ENCODE assay signal across 1 cellular context in genomic region chr14:22099942-22100763, GRCh38.
TF ChIP-seq lines count a peak whose summit lies in the region.

No MANE protein-coding gene starts in this region.

TF ChIP-seq in GM12878, 131 proteins besides CTCF, POLR2A, EP300 and RAD21 (continued from another document):
- TF ChIP-seq, protein P1, sequence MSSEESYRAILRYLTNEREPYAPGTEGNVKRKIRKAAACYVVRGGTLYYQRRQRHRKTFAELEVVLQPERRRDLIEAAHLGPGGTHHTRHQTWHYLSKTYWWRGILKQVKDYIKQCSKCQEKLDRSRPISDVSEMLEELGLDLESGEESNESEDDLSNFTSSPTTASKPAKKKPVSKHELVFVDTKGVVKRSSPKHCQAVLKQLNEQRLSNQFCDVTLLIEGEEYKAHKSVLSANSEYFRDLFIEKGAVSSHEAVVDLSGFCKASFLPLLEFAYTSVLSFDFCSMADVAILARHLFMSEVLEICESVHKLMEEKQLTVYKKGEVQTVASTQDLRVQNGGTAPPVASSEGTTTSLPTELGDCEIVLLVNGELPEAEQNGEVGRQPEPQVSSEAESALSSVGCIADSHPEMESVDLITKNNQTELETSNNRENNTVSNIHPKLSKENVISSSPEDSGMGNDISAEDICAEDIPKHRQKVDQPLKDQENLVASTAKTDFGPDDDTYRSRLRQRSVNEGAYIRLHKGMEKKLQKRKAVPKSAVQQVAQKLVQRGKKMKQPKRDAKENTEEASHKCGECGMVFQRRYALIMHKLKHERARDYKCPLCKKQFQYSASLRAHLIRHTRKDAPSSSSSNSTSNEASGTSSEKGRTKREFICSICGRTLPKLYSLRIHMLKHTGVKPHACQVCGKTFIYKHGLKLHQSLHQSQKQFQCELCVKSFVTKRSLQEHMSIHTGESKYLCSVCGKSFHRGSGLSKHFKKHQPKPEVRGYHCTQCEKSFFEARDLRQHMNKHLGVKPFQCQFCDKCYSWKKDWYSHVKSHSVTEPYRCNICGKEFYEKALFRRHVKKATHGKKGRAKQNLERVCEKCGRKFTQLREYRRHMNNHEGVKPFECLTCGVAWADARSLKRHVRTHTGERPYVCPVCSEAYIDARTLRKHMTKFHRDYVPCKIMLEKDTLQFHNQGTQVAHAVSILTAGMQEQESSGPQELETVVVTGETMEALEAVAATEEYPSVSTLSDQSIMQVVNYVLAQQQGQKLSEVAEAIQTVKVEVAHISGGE (CRISPR knock-in tag; IDR thresholded peaks at IDR 0.05) = no peak
- no peak for TF ChIP-seq ASH2L (IDR thresholded peaks at IDR 0.05; ENCODE audit: borderline replicate concordance, low read depth)
- TF ChIP-seq MLLT1 (IDR thresholded peaks at IDR 0.05) = no peak
